In genomic region chr2:134245340-134245984, GRCh38 we compare ENCODE assay signal across 8 cellular contexts. TPM values are rescaled to one million over a fixed set of nuclear protein-coding genes. Genes with fewer than 3 reads are reported as not detected.
DNase-seq lines count a peak whose midpoint lies in the region; ATAC-seq and TF ChIP-seq lines count a peak whose summit lies in the region.

No MANE protein-coding gene starts in this region.

- no peak overlapping the region for H2AFZ ChIP-seq in HCT116 (ENCODE audit: low read depth, low read length, poor library complexity, severe bottlenecking)

- peak; percentile 81 for ATAC-seq in HCT116
- ATAC-seq in lower lobe of right lung = peak; percentile 77 to 81
- no peak for ATAC-seq in GM19395 (IDR thresholded peaks at IDR 0.05; ENCODE audit: unreplicated experiment)

- H3K9ac ChIP-seq in HCT116 (ENCODE audit: low read length) = no peak overlapping the region

- no peak overlapping the region for H3K4me2 ChIP-seq in HCT116 (ENCODE audit: low read length)

- H3K27me3 ChIP-seq in HCT116 (ENCODE audit: insufficient read depth, low read length) (no peaks in the 10 kb centered on the region), lower lobe of right lung (ENCODE audit: low read depth) (no peaks in the 10 kb centered on the region)

- H3K4me1 ChIP-seq in HCT116 (ENCODE audit: control insufficient read depth in 1 of 2, insufficient read depth in 2 of 2, low read length in 2 of 2) = no peaks in the 10 kb centered on the region
- H3K4me1 ChIP-seq in lower lobe of right lung = peaks cover 21% of the 10 kb centered on the region

- CTCF ChIA-PET in HCT116 (lab: Charles Lee) = interaction anchor here (1.0 to 2.6 kb wide), 8 partner anchors 9 to 359 kb away, joined by 3 to 27 read pairs (median 4); partner anchors contain the start of gene MGAT5

- POLR2A ChIA-PET in HCT116 (lab: Charles Lee) = no interaction called here

- RAD21 ChIA-PET in HCT116 (lab: Charles Lee; ENCODE audit: low non-redundant PET in 1 of 2, low total read pairs in 2 of 2, uncharacterized antibody in 2 of 2, unreplicated experiment in 2 of 2) = interaction anchor here (1.1 kb wide), 2 partner anchors 127 to 359 kb away, joined by 3 to 6 read pairs; no protein-coding TSS in a partner anchor

- peak; percentile 71 for TF ChIP-seq RAD21 in HCT116 (IDR thresholded peaks at IDR 0.05; ENCODE audit: low read depth)

- TF ChIP-seq CTCF in AG10803 (conservative IDR thresholded peaks at IDR 0.05; ENCODE audit: low read length) (peak; percentile 88), HCT116 (IDR thresholded peaks at IDR 0.05 in 2 of 3, conservative IDR thresholded peaks at IDR 0.05 in 1 of 3; ENCODE audit: borderline replicate concordance in 1 of 3, insufficient read depth in 1 of 3, low read depth in 2 of 3, low read length in 2 of 3) (peak; percentile 62 to 87 (median 83)), lower lobe of right lung (IDR thresholded peaks at IDR 0.05) (peak; percentile 78)

- H3K4me3 ChIP-seq in AG10803 (ENCODE audit: low read length) = no peak overlapping the region
- H3K4me3 ChIP-seq in HCT116 (replicated peaks in 1 of 2; ENCODE audit: low read depth in 1 of 2, low read length in 2 of 2) = no peak overlapping the region
- no peak overlapping the region for H3K4me3 ChIP-seq in lower lobe of right lung

- TF ChIP-seq POLR2A in HCT116 (IDR thresholded peaks at IDR 0.05; ENCODE audit: borderline replicate concordance, extremely low read depth, insufficient read depth, insufficient read length) = no peak

- H3K27ac ChIP-seq in HCT116 (ENCODE audit: low read depth, low read length) (no peak overlapping the region), lower lobe of right lung (no peak overlapping the region)

- H3K9me2 ChIP-seq in HCT116 (ENCODE audit: insufficient read depth) = no peaks in the 10 kb centered on the region

- intact Hi-C loops in HCT116 (cut with micrococcal nuclease) (loop anchor here (1.0 to 5.0 kb wide), 3 partner anchors 127 to 359 kb away; no protein-coding TSS in a partner anchor), lower lobe of right lung (cut with DNase I) (no loop called here)

- DNase-seq in AG10803 (ENCODE audit: low read depth) = peak; percentile 76
- DNase-seq in HCT116 (ENCODE audit: low read depth, low spot score) = peak; percentile 35
- peak; percentile 55 for DNase-seq in NCI-H524 treated with DMSO at 0.1 percent for 48 hours (lab: John Stamatoyannopoulos, UW)
- peak; percentile 42 to 76 for DNase-seq in activated CD4-positive, alpha-beta T cell treated with anti-CD3 and anti-CD28 coated beads, Interleukin-2, amount 50 U/mL, for 24 hours (ENCODE audit: low read depth in 1 of 2, low spot score in 1 of 2)
- DNase-seq in dedifferentiated amniotic fluid mesenchymal stem cell (ENCODE audit: extremely low spot score) = peak; percentile 50
- DNase-seq in lower lobe of right lung = peak; percentile 73
- peak; percentile 40 for DNase-seq in stimulated activated CD8-positive, alpha-beta memory T cell treated with anti-CD3 and anti-CD28 coated beads, Interleukin-12 subunit alpha, Interleukin-12 subunit beta, amount 100 ng/mL, for 4 hours (ENCODE audit: low read depth)

- no peaks in the 10 kb centered on the region for H3K9me3 ChIP-seq in HCT116 (ENCODE audit: control insufficient read depth in 1 of 2, insufficient read depth in 1 of 2, low read depth in 1 of 2, low read length in 2 of 2)
- no peaks in the 10 kb centered on the region for H3K9me3 ChIP-seq in lower lobe of right lung

- no peaks in the 10 kb centered on the region; the same call in 1 of the 2 replicates for H3K79me2 ChIP-seq in HCT116 (ENCODE audit: insufficient read depth, low read length)

- H4K20me1 ChIP-seq in HCT116 (ENCODE audit: insufficient read depth) = no peaks in the 10 kb centered on the region

- H3K36me3 ChIP-seq in HCT116 (ENCODE audit: control insufficient read depth in 1 of 2, insufficient read depth in 2 of 2, low read length in 2 of 2) (no peaks in the 10 kb centered on the region), lower lobe of right lung (no peaks in the 10 kb centered on the region)

- no TSS peak for BruUV-seq in HCT116 (replicated peaks; lab: Mats Ljungman, UMichigan)

TF ChIP-seq in HCT116, 20 proteins besides CTCF, POLR2A, EP300 and RAD21:
- TF ChIP-seq ZBTB33 (IDR thresholded peaks at IDR 0.05; ENCODE audit: extremely low read depth, insufficient replicate concordance, low read length) (no peak), EZH2phosphoT487 (IDR thresholded peaks at IDR 0.05; ENCODE audit: borderline replicate concordance) (no peak), ELF1 (IDR thresholded peaks at IDR 0.05; ENCODE audit: borderline replicate concordance, low read depth) (no peak), TCF7L2 (IDR thresholded peaks at IDR 0.05; ENCODE audit: borderline replicate concordance, extremely low read depth, insufficient read depth, insufficient read length) (no peak), ATF3 (IDR thresholded peaks at IDR 0.05) (no peak), CBX3 (IDR thresholded peaks at IDR 0.05; ENCODE audit: low read depth) (no peak), POLR2AphosphoS5 (IDR thresholded peaks at IDR 0.05; ENCODE audit: low read depth, low read length) (no peak), SIN3A (IDR thresholded peaks at IDR 0.05; ENCODE audit: low read depth) (no peak), YY1 (IDR thresholded peaks at IDR 0.05; ENCODE audit: extremely low read depth, insufficient replicate concordance, low read depth, low read length) (no peak), ZFX (IDR thresholded peaks at IDR 0.05) (no peak), SRF (IDR thresholded peaks at IDR 0.05; ENCODE audit: low read depth) (no peak), REST (IDR thresholded peaks at IDR 0.05; ENCODE audit: low read depth) (no peak), SP1 (IDR thresholded peaks at IDR 0.05; ENCODE audit: low read depth) (no peak), EZH2 (IDR thresholded peaks at IDR 0.05) (no peak), ZNF274 (IDR thresholded peaks at IDR 0.05; ENCODE audit: low read depth, low read length) (no peak), MAX (IDR thresholded peaks at IDR 0.05) (no peak), FOSL1 (IDR thresholded peaks at IDR 0.05; ENCODE audit: low read depth) (no peak)

RNA-seq across cellular contexts. Expression of gene MGAT5, which starts 8.4 kb away (rescaled TPM):
- total RNA-seq in HCT116 (2021; ENCODE audit: unreplicated experiment) (34.0 TPM), lower lobe of right lung (61.7 TPM)
- polyA plus RNA-seq in HCT116 (2012) = 12.2 and 14.3 TPM in 2 replicates
